In genomic region chr6:28923318-28924102, GRCh38 we compare ENCODE assay signal across 8 cellular contexts. TPM values are rescaled to one million over a fixed set of nuclear protein-coding genes. Genes with fewer than 3 reads are reported as not detected.
DNase-seq lines count a peak whose midpoint lies in the region; TF ChIP-seq lines count a peak whose summit lies in the region.

Gene TRIM27 (minus strand): TSS chr6:28923985. CDS start chr6:28923632, 353 bp downstream.

- H3K27me3 ChIP-seq in OCI-LY1 (ENCODE audit: insufficient read depth, low read length): no peaks in the 10 kb centered on the region
- no peaks in the 10 kb centered on the region for H3K27me3 ChIP-seq in mucosa of rectum (ENCODE audit: control insufficient read depth in 2 of 2, insufficient read depth in 2 of 2, low read length in 2 of 2)

- DNase-seq in D341Med (ENCODE audit: low spot score) (peak; percentile 94), GM20000 (ENCODE audit: low spot score) (peak; percentile 91), HT-29 (ENCODE audit: low spot score) (peak; percentile 94), erythroblast (lab: John Stamatoyannopoulos, UW) (peak; percentile 87 to 90)
- DNase-seq in activated T-cell treated with anti-CD3 and anti-CD28 coated beads, Interleukin-2, amount 50 U/mL, for 1 hour: peak; percentile 83
- DNase-seq in stimulated activated CD8-positive, alpha-beta memory T cell treated with anti-CD3 and anti-CD28 coated beads, Interleukin-7, amount 100 ng/mL, for 24 hours (ENCODE audit: low read depth): peak; percentile 61

- H3K9ac ChIP-seq in OCI-LY1 (ENCODE audit: low read length) (peak within 1 kb of the TSS; percentile 100), mucosa of rectum (ENCODE audit: low read depth in 1 of 2, low read length in 2 of 2) (peak within 1 kb of the TSS; percentile 94 to 95)

- H3K27ac ChIP-seq in OCI-LY1 (ENCODE audit: low read depth, low read length, poor library complexity, severe bottlenecking) (peak within 1 kb of the TSS; percentile 58), mucosa of rectum (ENCODE audit: low read depth in 2 of 2, low read length in 2 of 2) (peak within 1 kb of the TSS; percentile 94 to 97)

- peaks cover 16% of the 10 kb centered on the region for H3K79me2 ChIP-seq in OCI-LY1 (ENCODE audit: insufficient read depth, low read length)

- H3K9me3 ChIP-seq in OCI-LY1 (ENCODE audit: low read length) (no peaks in the 10 kb centered on the region), mucosa of rectum (ENCODE audit: control insufficient read depth in 2 of 2, low read length in 2 of 2) (no peaks in the 10 kb centered on the region)

- peak within 1 kb of the TSS; percentile 96 for H3K4me2 ChIP-seq in OCI-LY1 (ENCODE audit: low read length)

- peaks cover 26% of the 10 kb centered on the region for H3K4me1 ChIP-seq in OCI-LY1 (ENCODE audit: insufficient read depth, low read length, severe bottlenecking)
- H3K4me1 ChIP-seq in mucosa of rectum (ENCODE audit: control insufficient read depth in 2 of 2, insufficient read depth in 2 of 2, low read length in 2 of 2): peaks cover 10 to 13% of the 10 kb centered on the region in 2 donors

- H2AFZ ChIP-seq in OCI-LY1 (ENCODE audit: low read length): no peak within 1 kb of the TSS

- H3K4me3 ChIP-seq in OCI-LY1 (ENCODE audit: low read depth, low read length, poor library complexity, severe bottlenecking) (peak within 1 kb of the TSS; percentile 100), mucosa of rectum (ENCODE audit: low read length in 2 of 2) (peak within 1 kb of the TSS; percentile 79 to 85)

- no peaks in the 10 kb centered on the region for H3K9me2 ChIP-seq in OCI-LY1 (ENCODE audit: low read depth, low read length)

- H3K36me3 ChIP-seq in OCI-LY1 (ENCODE audit: insufficient read depth, low read length) (peaks cover 48% of the 10 kb centered on the region), mucosa of rectum (ENCODE audit: control insufficient read depth in 2 of 2, insufficient read depth in 2 of 2, low read length in 2 of 2) (peaks cover 21 to 23% of the 10 kb centered on the region in 2 donors)

- no peaks in the 10 kb centered on the region for H4K20me1 ChIP-seq in OCI-LY1 (ENCODE audit: insufficient read depth, low read length)

- TF ChIP-seq POLR2A in erythroblast (IDR thresholded peaks at IDR 0.05; ENCODE audit: low read length): peak; percentile 92

- TF ChIP-seq CTCF in GM20000 (IDR thresholded peaks at IDR 0.05; ENCODE audit: extremely low read depth, missing control alignments): no peak
- no peak for TF ChIP-seq CTCF in OCI-LY1 (IDR thresholded peaks at IDR 0.05; ENCODE audit: low read length)

- no peaks in the 10 kb centered on the region for H3F3A ChIP-seq in OCI-LY1 (ENCODE audit: insufficient read depth, low read length)

RNA-seq across cellular contexts. Expression of gene TRIM27, which starts in this region (rescaled TPM):
- 68.4 and 76.3 TPM in 2 replicates for total RNA-seq in HT-29 (2014; rRNA removed; shearing (Covaris generic))

Comparison
In these comparisons a context has a peak if more than half of its experiments do, and no peak if none do; other contexts are left out.
1. Peak in every context shown above with its lines: DNase-seq, H3K4me3 ChIP-seq and H3K27ac ChIP-seq.